13 cellular contexts compared by ENCODE assay signal in genomic region chr12:93145086-93145485, GRCh38.
DNase-seq lines count a peak whose midpoint lies in the region; ATAC-seq and TF ChIP-seq lines count a peak whose summit lies in the region.
"Had no signal": no experiment of that assay in that cellular context is flagged by ENCODE, and none has a peak within 500 bp of the region (broad histone marks: within the 10 kb centered on the region; RNA-seq: fewer than 3 reads in every experiment).

No MANE protein-coding gene starts in this region.

- H3K4me1 ChIP-seq in A673 (ENCODE audit: insufficient read depth, low read length, poor library complexity, severe bottlenecking), result peaks cover 29% of the 10 kb centered on the region
- no peaks in the 10 kb centered on the region for H3K4me1 ChIP-seq in Karpas-422 (ENCODE audit: low read length)
- peaks cover 0 to 10% (median 2%) of the 10 kb centered on the region in 4 donors for H3K4me1 ChIP-seq in right lobe of liver
- no peaks in the 10 kb centered on the region for H3K4me1 ChIP-seq in mesenchymal stem cell (ENCODE audit: control insufficient read depth, insufficient read depth, low read depth, low read length)

- TF ChIP-seq CTCF in A673 (conservative IDR thresholded peaks at IDR 0.05; ENCODE audit: low read depth, low read length) (no peak), VCaP (conservative IDR thresholded peaks at IDR 0.05) (no peak), right lobe of liver (IDR thresholded peaks at IDR 0.05) (no peak), lower leg skin (IDR thresholded peaks at IDR 0.05) (no peak), coronary artery (IDR thresholded peaks at IDR 0.05) (no peak)

- ATAC-seq in right lobe of liver, result peak; percentile 35 to 58 (median 41)
- ATAC-seq: activated T-cell treated with anti-CD3 and anti-CD28 coated beads, Interleukin-2, amount 50 U/mL, for 72 hours; stimulated activated memory B cell treated with anti-CD40 and anti-IgM and Interleukin-4, amounts not matched to agents 10 μg/mL and 1 μg/mL and 100 μg/mL, for 72 hours had no signal

- WGBS in right lobe of liver (ENCODE audit: insufficient coverage, low coverage, low lambda C conversion rate, missing lambda C conversion rate), result 29% methylated on average over 5 of the region's 5 CpGs
- WGBS in mesenchymal stem cell, result 87% methylated on average over 5 of the region's 5 CpGs
- 50 to 54% methylated on average over 5 of the region's 5 CpGs for WGBS in lower leg skin, 2 donors

- H4K20me1 ChIP-seq in Karpas-422 (ENCODE audit: insufficient read depth, low read depth, low read length), result no peaks in the 10 kb centered on the region

- TF ChIP-seq POLR2A in right lobe of liver (IDR thresholded peaks at IDR 0.05), result no peak
- TF ChIP-seq POLR2A in lower leg skin (IDR thresholded peaks at IDR 0.05), result no peak

- no peak overlapping the region for H3K4me3 Mint-ChIP-seq in activated T-helper 1 cell treated with anti-CD3 and anti-CD28 coated beads, Interleukin-12 subunit alpha, Interleukin-12 subunit beta, Interleukin-2, Interleukin-4 antibody, amounts not matched to agents 30 ng/mL and 10 ng/mL and 1 ng/mL, durations not matched to agents 14 hours and 24 hours and 36 hours
- H3K4me3 Mint-ChIP-seq: activated T-cell treated with anti-CD3 and anti-CD28 coated beads, Interleukin-2, amount 50 U/mL, for 72 hours; stimulated activated memory B cell treated with anti-CD40 and anti-IgM and Interleukin-4, amounts not matched to agents 10 μg/mL and 1 μg/mL and 100 μg/mL, for 72 hours had no signal

- no peak overlapping the region for H4K91ac ChIP-seq in mesenchymal stem cell (ENCODE audit: low read length)

- H3K9ac ChIP-seq in Karpas-422 (ENCODE audit: low read length), result no peak overlapping the region
- H3K9ac ChIP-seq in mesenchymal stem cell (ENCODE audit: low read length), result no peak overlapping the region

- H4K8ac ChIP-seq in mesenchymal stem cell (ENCODE audit: low read length), result no peak overlapping the region

- H3K27ac Mint-ChIP-seq in activated T-helper 1 cell treated with anti-CD3 and anti-CD28 coated beads, Interleukin-12 subunit alpha, Interleukin-12 subunit beta, Interleukin-2, Interleukin-4 antibody, amounts not matched to agents 30 ng/mL and 10 ng/mL and 1 ng/mL, durations not matched to agents 14 hours and 24 hours and 36 hours, result no peak overlapping the region
- H3K27ac Mint-ChIP-seq: activated T-cell treated with anti-CD3 and anti-CD28 coated beads, Interleukin-2, amount 50 U/mL, for 72 hours; stimulated activated memory B cell treated with anti-CD40 and anti-IgM and Interleukin-4, amounts not matched to agents 10 μg/mL and 1 μg/mL and 100 μg/mL, for 72 hours had no signal

- H3K9me2 ChIP-seq in Karpas-422 (replicated peaks; ENCODE audit: insufficient read depth, low read length), result no peaks in the 10 kb centered on the region

- no peak overlapping the region for H2BK120ac ChIP-seq in mesenchymal stem cell (ENCODE audit: low read depth, low read length)

- no peaks in the 10 kb centered on the region for H3K79me1 ChIP-seq in mesenchymal stem cell (replicated peaks; ENCODE audit: low read length, poor library complexity, severe bottlenecking)

- H3K4me2 ChIP-seq in Karpas-422 (ENCODE audit: low read depth, low read length, poor library complexity, severe bottlenecking) (no peak overlapping the region), mesenchymal stem cell (ENCODE audit: low read length, poor library complexity, severe bottlenecking) (no peak overlapping the region)
- H3K4me2 ChIP-seq: smooth muscle cell had no signal

- H3K23ac ChIP-seq in mesenchymal stem cell (ENCODE audit: low read length in 2 of 2), result no peak overlapping the region

- no peak overlapping the region for H3K18ac ChIP-seq in mesenchymal stem cell (ENCODE audit: low read depth in 1 of 2, low read length in 2 of 2)

- H2BK15ac ChIP-seq in mesenchymal stem cell (ENCODE audit: low read depth, poor library complexity, severe bottlenecking), result no peak overlapping the region

- H2AFZ ChIP-seq in Karpas-422 (ENCODE audit: low read length) (no peak overlapping the region), mesenchymal stem cell (ENCODE audit: low read depth, low read length) (no peak overlapping the region)

- DNase-seq in A673 (ENCODE audit: low spot score) (no peak), Karpas-422 (peak; percentile 31), right lobe of liver (no peak), mesenchymal stem cell (no peak), lower leg skin (ENCODE audit: low spot score in 2 of 2) (no peak), coronary artery (ENCODE audit: low spot score) (no peak)
- DNase-seq in activated T-helper 1 cell treated with anti-CD3 and anti-CD28 coated beads, Interleukin-12 subunit alpha, Interleukin-12 subunit beta, Interleukin-2, Interleukin-4 antibody, amounts not matched to agents 30 ng/mL and 10 ng/mL and 1 ng/mL, durations not matched to agents 14 hours and 24 hours and 36 hours (ENCODE audit: low spot score), result no peak
- DNase-seq: activated CD4-positive, alpha-beta T cell treated with anti-CD3 and anti-CD28 coated beads, Interleukin-2, amount 50 U/mL, for 48 hours; activated T-cell treated with anti-CD3 and anti-CD28 coated beads, Interleukin-2, amount 50 U/mL, for 72 hours; H7 had no signal

- H3K36me3 Mint-ChIP-seq in activated T-helper 1 cell treated with anti-CD3 and anti-CD28 coated beads, Interleukin-12 subunit alpha, Interleukin-12 subunit beta, Interleukin-2, Interleukin-4 antibody, amounts not matched to agents 30 ng/mL and 10 ng/mL and 1 ng/mL, durations not matched to agents 14 hours and 24 hours and 36 hours (ENCODE audit: low read depth), result no peaks in the 10 kb centered on the region

- no peaks in the 10 kb centered on the region for H3K4me1 Mint-ChIP-seq in activated T-helper 1 cell treated with anti-CD3 and anti-CD28 coated beads, Interleukin-12 subunit alpha, Interleukin-12 subunit beta, Interleukin-2, Interleukin-4 antibody, amounts not matched to agents 30 ng/mL and 10 ng/mL and 1 ng/mL, durations not matched to agents 14 hours and 24 hours and 36 hours (ENCODE audit: low read depth)

- no peak overlapping the region for H2BK5ac ChIP-seq in mesenchymal stem cell (ENCODE audit: low read depth, low read length, poor library complexity, severe bottlenecking)

- no peaks in the 10 kb centered on the region for H3K9me3 ChIP-seq in A673 (ENCODE audit: low read depth, low read length, poor library complexity, severe bottlenecking)
- H3K9me3 ChIP-seq in Karpas-422 (ENCODE audit: low read length), result no peaks in the 10 kb centered on the region
- H3K9me3 ChIP-seq in right lobe of liver, result no peaks in the 10 kb centered on the region
- no peaks in the 10 kb centered on the region for H3K9me3 ChIP-seq in mesenchymal stem cell (ENCODE audit: control insufficient read depth, low read length)

- no peak overlapping the region for H3K4ac ChIP-seq in mesenchymal stem cell (ENCODE audit: low read depth in 1 of 2, low read length in 2 of 2)

- H3K14ac ChIP-seq in mesenchymal stem cell (ENCODE audit: low read length in 2 of 2), result no peak overlapping the region

- H3K4me3 ChIP-seq in A673 (ENCODE audit: low read depth, low read length, poor library complexity, severe bottlenecking) (no peak overlapping the region), Karpas-422 (ENCODE audit: low read length) (no peak overlapping the region), right lobe of liver (no peak overlapping the region), mesenchymal stem cell (ENCODE audit: insufficient read depth in 1 of 2, low read depth in 1 of 2, low read length in 2 of 2) (no peak overlapping the region), lower leg skin (ENCODE audit: low read depth, poor library complexity, severe bottlenecking) (no peak overlapping the region), coronary artery (no peak overlapping the region)
- H3K4me3 ChIP-seq: smooth muscle cell had no signal

- peak overlapping the region; percentile 54 for H3K27ac ChIP-seq in A673 (ENCODE audit: low read depth, low read length, poor library complexity, severe bottlenecking)
- no peak overlapping the region for H3K27ac ChIP-seq in Karpas-422 (ENCODE audit: low read length)
- peak overlapping the region; percentile 71 for H3K27ac ChIP-seq in VCaP
- no peak overlapping the region for H3K27ac ChIP-seq in right lobe of liver
- H3K27ac ChIP-seq in mesenchymal stem cell (ENCODE audit: low read length, poor library complexity, severe bottlenecking), result no peak overlapping the region
- H3K27ac ChIP-seq in coronary artery, result no peak overlapping the region

- no peak overlapping the region for H2BK12ac ChIP-seq in mesenchymal stem cell (ENCODE audit: low read length in 2 of 2)

- H3K27me3 Mint-ChIP-seq in activated T-helper 1 cell treated with anti-CD3 and anti-CD28 coated beads, Interleukin-12 subunit alpha, Interleukin-12 subunit beta, Interleukin-2, Interleukin-4 antibody, amounts not matched to agents 30 ng/mL and 10 ng/mL and 1 ng/mL, durations not matched to agents 14 hours and 24 hours and 36 hours (ENCODE audit: insufficient read depth), result peaks cover 6% of the 10 kb centered on the region
- H3K27me3 Mint-ChIP-seq: stimulated activated memory B cell treated with anti-CD40 and anti-IgM and Interleukin-4, amounts not matched to agents 10 μg/mL and 1 μg/mL and 100 μg/mL, for 72 hours had no signal

- H3K27me3 ChIP-seq in A673 (replicated peaks; ENCODE audit: insufficient read depth, low read depth, low read length, poor library complexity) (no peaks in the 10 kb centered on the region), Karpas-422 (ENCODE audit: low read length) (no peaks in the 10 kb centered on the region), right lobe of liver (no peaks in the 10 kb centered on the region), mesenchymal stem cell (ENCODE audit: control insufficient read depth in 1 of 2, insufficient read depth in 1 of 2, low read length in 2 of 2) (no peaks in the 10 kb centered on the region)

- no peaks in the 10 kb centered on the region for H3K79me2 ChIP-seq in Karpas-422 (ENCODE audit: low read length)

- no peaks in the 10 kb centered on the region for H3K9me3 Mint-ChIP-seq in activated T-helper 1 cell treated with anti-CD3 and anti-CD28 coated beads, Interleukin-12 subunit alpha, Interleukin-12 subunit beta, Interleukin-2, Interleukin-4 antibody, amounts not matched to agents 30 ng/mL and 10 ng/mL and 1 ng/mL, durations not matched to agents 14 hours and 24 hours and 36 hours

- BruUV-seq in A673 (replicated peaks; lab: Mats Ljungman, UMichigan), result no TSS peak

- intact Hi-C loops in A673 (cut with micrococcal nuclease; ENCODE audit: unreplicated experiment) (no loop called here), right lobe of liver (cut with DNase I) (no loop called here), lower leg skin (cut with DNase I; ENCODE audit: low total_unique reads) (no loop called here)
- intact Hi-C loops in activated T-helper 1 cell treated with anti-CD3 and anti-CD28 coated beads, Interleukin-12 subunit alpha, Interleukin-12 subunit beta, Interleukin-2, Interleukin-4 antibody, amounts not matched to agents 30 ng/mL and 10 ng/mL and 1 ng/mL, durations not matched to agents 14 hours and 24 hours and 36 hours (cut with micrococcal nuclease), result no loop called here

- H2AK5ac ChIP-seq in mesenchymal stem cell (ENCODE audit: low read length, severe bottlenecking), result no peak overlapping the region

- H3K36me3 ChIP-seq in A673 (ENCODE audit: insufficient read depth, low read length, poor library complexity, severe bottlenecking), result no peaks in the 10 kb centered on the region
- no peaks in the 10 kb centered on the region for H3K36me3 ChIP-seq in Karpas-422 (ENCODE audit: insufficient read depth, low read length)
- H3K36me3 ChIP-seq in right lobe of liver, result no peaks in the 10 kb centered on the region
- H3K36me3 ChIP-seq in mesenchymal stem cell (ENCODE audit: control insufficient read depth in 1 of 2, insufficient read depth in 2 of 2, low read depth in 1 of 2, low read length in 2 of 2), result no peaks in the 10 kb centered on the region

- POLR2A ChIA-PET in A673 (lab: Charles Lee; ENCODE audit: low non-redundant PET), result no interaction called here

- CTCF ChIA-PET in A673 (lab: Charles Lee), result no interaction called here

Comparison
In these comparisons a context has a peak if more than half of its experiments do, and no peak if none do; other contexts are left out.
1. H3K27ac ChIP-seq: peak in A673 (single experiment) and VCaP (single experiment); none in Karpas-422 (single experiment), right lobe of liver (0 of 3), mesenchymal stem cell (single experiment) and coronary artery (0 of 2).